2 cellular contexts compared by ENCODE assay signal in genomic region chr17:77422104-77422782, GRCh38.
TF ChIP-seq lines count a peak whose summit lies in the region.

No MANE protein-coding gene starts in this region.

TF ChIP-seq in SK-N-SH, 30 proteins besides CTCF, POLR2A, EP300 and RAD21 (continued from another document):
- TF ChIP-seq YY1 (IDR thresholded peaks at IDR 0.05; ENCODE audit: low read depth) (no peak), RFX5 (IDR thresholded peaks at IDR 0.05; ENCODE audit: low read length) (no peak), EZH2phosphoT487 (IDR thresholded peaks at IDR 0.05; ENCODE audit: borderline replicate concordance, low read depth) (no peak), MAX (IDR thresholded peaks at IDR 0.05; ENCODE audit: low read depth) (no peak)
- TF ChIP-seq, protein P1, sequence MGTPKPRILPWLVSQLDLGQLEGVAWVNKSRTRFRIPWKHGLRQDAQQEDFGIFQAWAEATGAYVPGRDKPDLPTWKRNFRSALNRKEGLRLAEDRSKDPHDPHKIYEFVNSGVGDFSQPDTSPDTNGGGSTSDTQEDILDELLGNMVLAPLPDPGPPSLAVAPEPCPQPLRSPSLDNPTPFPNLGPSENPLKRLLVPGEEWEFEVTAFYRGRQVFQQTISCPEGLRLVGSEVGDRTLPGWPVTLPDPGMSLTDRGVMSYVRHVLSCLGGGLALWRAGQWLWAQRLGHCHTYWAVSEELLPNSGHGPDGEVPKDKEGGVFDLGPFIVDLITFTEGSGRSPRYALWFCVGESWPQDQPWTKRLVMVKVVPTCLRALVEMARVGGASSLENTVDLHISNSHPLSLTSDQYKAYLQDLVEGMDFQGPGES (IDR thresholded peaks at IDR 0.05; ENCODE audit: low read depth, low read length), result no peak
- TF ChIP-seq, protein P2, sequence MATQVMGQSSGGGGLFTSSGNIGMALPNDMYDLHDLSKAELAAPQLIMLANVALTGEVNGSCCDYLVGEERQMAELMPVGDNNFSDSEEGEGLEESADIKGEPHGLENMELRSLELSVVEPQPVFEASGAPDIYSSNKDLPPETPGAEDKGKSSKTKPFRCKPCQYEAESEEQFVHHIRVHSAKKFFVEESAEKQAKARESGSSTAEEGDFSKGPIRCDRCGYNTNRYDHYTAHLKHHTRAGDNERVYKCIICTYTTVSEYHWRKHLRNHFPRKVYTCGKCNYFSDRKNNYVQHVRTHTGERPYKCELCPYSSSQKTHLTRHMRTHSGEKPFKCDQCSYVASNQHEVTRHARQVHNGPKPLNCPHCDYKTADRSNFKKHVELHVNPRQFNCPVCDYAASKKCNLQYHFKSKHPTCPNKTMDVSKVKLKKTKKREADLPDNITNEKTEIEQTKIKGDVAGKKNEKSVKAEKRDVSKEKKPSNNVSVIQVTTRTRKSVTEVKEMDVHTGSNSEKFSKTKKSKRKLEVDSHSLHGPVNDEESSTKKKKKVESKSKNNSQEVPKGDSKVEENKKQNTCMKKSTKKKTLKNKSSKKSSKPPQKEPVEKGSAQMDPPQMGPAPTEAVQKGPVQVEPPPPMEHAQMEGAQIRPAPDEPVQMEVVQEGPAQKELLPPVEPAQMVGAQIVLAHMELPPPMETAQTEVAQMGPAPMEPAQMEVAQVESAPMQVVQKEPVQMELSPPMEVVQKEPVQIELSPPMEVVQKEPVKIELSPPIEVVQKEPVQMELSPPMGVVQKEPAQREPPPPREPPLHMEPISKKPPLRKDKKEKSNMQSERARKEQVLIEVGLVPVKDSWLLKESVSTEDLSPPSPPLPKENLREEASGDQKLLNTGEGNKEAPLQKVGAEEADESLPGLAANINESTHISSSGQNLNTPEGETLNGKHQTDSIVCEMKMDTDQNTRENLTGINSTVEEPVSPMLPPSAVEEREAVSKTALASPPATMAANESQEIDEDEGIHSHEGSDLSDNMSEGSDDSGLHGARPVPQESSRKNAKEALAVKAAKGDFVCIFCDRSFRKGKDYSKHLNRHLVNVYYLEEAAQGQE (IDR thresholded peaks at IDR 0.05; ENCODE audit: low read depth, low read length), result no peak

TF ChIP-seq in SK-N-SH treated with all-trans-retinoic acid at 6 μM for 48 hours, 23 proteins besides CTCF, POLR2A, EP300 and RAD21 (continued from another document):
- TF ChIP-seq CSRNP3 (CRISPR knock-in tag; IDR thresholded peaks at IDR 0.05), result no peak
- TF ChIP-seq ZC3H10 (CRISPR knock-in tag; IDR thresholded peaks at IDR 0.05), result no peak
- no peak for TF ChIP-seq PPARA (CRISPR knock-in tag; IDR thresholded peaks at IDR 0.05; ENCODE audit: borderline replicate concordance)
- no peak for TF ChIP-seq ISL1 (CRISPR knock-in tag; IDR thresholded peaks at IDR 0.05)
- TF ChIP-seq ZNF565 (CRISPR knock-in tag; conservative IDR thresholded peaks at IDR 0.05; ENCODE audit: low read depth), result no peak
- no peak for TF ChIP-seq POU6F1 (CRISPR knock-in tag; IDR thresholded peaks at IDR 0.05; ENCODE audit: borderline replicate concordance, low read depth)
- TF ChIP-seq ZFP3 (CRISPR knock-in tag; IDR thresholded peaks at IDR 0.05), result no peak
- no peak for TF ChIP-seq TOX (CRISPR knock-in tag; IDR thresholded peaks at IDR 0.05; ENCODE audit: borderline replicate concordance)
